In the genomic region with DNA sequence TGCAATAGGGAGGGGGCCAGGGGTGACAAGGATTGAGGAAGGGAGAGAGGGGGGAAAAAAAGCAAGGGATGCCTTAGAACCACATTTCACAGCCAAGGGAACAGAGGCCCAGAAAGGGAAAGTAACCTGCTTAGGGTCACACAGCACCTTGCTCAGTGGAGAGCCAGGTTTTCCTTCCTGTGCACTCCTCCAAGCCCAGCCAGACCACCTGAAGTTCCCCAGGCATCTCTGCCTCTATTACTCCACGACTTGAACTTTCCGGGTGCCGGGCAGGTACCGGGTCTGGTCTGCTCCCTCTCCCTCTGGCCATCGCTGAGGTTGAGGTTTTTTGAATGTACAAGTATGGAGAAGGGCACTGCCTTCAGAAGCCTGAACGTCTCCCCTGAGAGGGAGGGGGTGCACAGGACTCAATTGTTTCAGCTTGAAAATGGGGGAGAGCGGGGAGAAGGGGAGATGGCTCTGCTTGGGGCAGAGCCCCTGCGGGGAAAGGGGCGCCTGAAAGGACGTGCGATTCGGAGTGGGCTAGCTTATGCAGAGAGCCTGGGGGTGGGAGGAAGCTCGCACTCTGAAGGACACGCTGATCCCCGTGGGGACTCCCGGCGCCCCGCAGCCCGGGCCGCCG, we compare ENCODE assay signal across 8 cellular contexts. TPM values are rescaled to one million over a fixed set of nuclear protein-coding genes. Genes with fewer than 3 reads are reported as not detected.
DNase-seq lines count a peak whose midpoint lies in the region; ATAC-seq and TF ChIP-seq lines count a peak whose summit lies in the region.

No MANE protein-coding gene starts in this region.

- peak overlapping the region; percentile 100 for H3K4me3 Mint-ChIP-seq in activated CD8-positive, alpha-beta T cell treated with anti-CD3 and anti-CD28 coated beads for 36 hours

- H3K27me3 ChIP-seq in SK-N-SH (ENCODE audit: insufficient read depth) = no peaks in the 10 kb centered on the region
- no peaks in the 10 kb centered on the region for H3K27me3 ChIP-seq in iPS-18a (ENCODE audit: control insufficient read depth, insufficient read depth, low read length)

- H3K27ac Mint-ChIP-seq in activated CD8-positive, alpha-beta T cell treated with anti-CD3 and anti-CD28 coated beads for 36 hours = peak overlapping the region; percentile 99

- H3K9me3 Mint-ChIP-seq in activated CD8-positive, alpha-beta T cell treated with anti-CD3 and anti-CD28 coated beads for 36 hours = no peaks in the 10 kb centered on the region

- peak overlapping the region; percentile 73 for H2AFZ ChIP-seq in SK-N-SH (ENCODE audit: low read depth)

- TF ChIP-seq EP300 in SK-N-SH (IDR thresholded peaks at IDR 0.05; ENCODE audit: borderline replicate concordance in 1 of 2, low read depth in 1 of 2, low read length in 1 of 2) = no peak

- no peak for TF ChIP-seq CTCF in SK-N-SH (IDR thresholded peaks at IDR 0.05)
- TF ChIP-seq CTCF in activated CD8-positive, alpha-beta T cell treated with anti-CD3 and anti-CD28 coated beads for 36 hours (IDR thresholded peaks at IDR 0.05) = no peak

- H3K4me2 ChIP-seq in SK-N-SH = peak overlapping the region; percentile 87

- no peaks in the 10 kb centered on the region for H3K27me3 Mint-ChIP-seq in activated CD8-positive, alpha-beta T cell treated with anti-CD3 and anti-CD28 coated beads for 36 hours

- POLR2A ChIA-PET in SK-N-SH (lab: Yijun Ruan, JAX) = interaction anchor here (1.2 to 4.2 kb wide), 8 partner anchors 8 to 106 kb away, joined by 3 to 30 read pairs (median 10); partner anchors contain the start of genes GDPD5 and MAP6
- POLR2A ChIA-PET in activated CD8-positive, alpha-beta T cell treated with anti-CD3 and anti-CD28 coated beads for 36 hours (lab: Charles Lee) = interaction anchor here (1.0 to 5.2 kb wide), 5 partner anchors 11 to 161 kb away, joined by 3 to 34 read pairs (median 3); no protein-coding TSS in a partner anchor

- H3K4me3 ChIP-seq in SK-N-SH (ENCODE audit: low read depth in 2 of 2, low read length in 1 of 2) = peak overlapping the region; percentile 77 to 89
- H3K4me3 ChIP-seq in iPS-18a (ENCODE audit: low read length) = peak overlapping the region; percentile 90

- H3K4me1 ChIP-seq in SK-N-SH (ENCODE audit: control insufficient read depth in 1 of 2, insufficient read depth in 2 of 2, low read depth in 1 of 2, low read length in 1 of 2) (peaks cover 46 to 65% of the 10 kb centered on the region in 2 experiments), iPS-18a (ENCODE audit: control insufficient read depth, low read depth, low read length) (peaks cover 44% of the 10 kb centered on the region)

- H3K9me3 ChIP-seq in SK-N-SH (no peaks in the 10 kb centered on the region), iPS-18a (ENCODE audit: control insufficient read depth, low read depth, low read length) (no peaks in the 10 kb centered on the region)

- peaks cover 28% of the 10 kb centered on the region for H4K20me1 ChIP-seq in SK-N-SH (ENCODE audit: insufficient read depth)

- H3K27ac ChIP-seq in SK-N-SH (ENCODE audit: low read depth in 2 of 2, low read length in 1 of 2) (peak overlapping the region; percentile 92 to 98), iPS-18a (ENCODE audit: low read length) (no peak overlapping the region), temporal lobe (ENCODE audit: low read depth, low read length) (peak overlapping the region; percentile 96)

- H3K9ac ChIP-seq in SK-N-SH = peak overlapping the region; percentile 97
- peak overlapping the region; percentile 81 for H3K9ac ChIP-seq in iPS-18a (ENCODE audit: low read length)

- peaks cover 44% of the 10 kb centered on the region for H3K79me2 ChIP-seq in SK-N-SH (ENCODE audit: insufficient read depth)

- ATAC-seq in SK-N-SH treated with all-trans-retinoic acid at 6 μM for 48 hours = no peak
- ATAC-seq in activated CD8-positive, alpha-beta T cell treated with anti-CD3 and anti-CD28 coated beads for 36 hours = peak; percentile 6

- H3K36me3 ChIP-seq in SK-N-SH (replicated peaks in 1 of 2; ENCODE audit: control insufficient read depth in 1 of 2, insufficient read depth in 2 of 2, low read length in 1 of 2) (peaks cover 0 to 18% of the 10 kb centered on the region in 2 experiments), iPS-18a (ENCODE audit: control insufficient read depth, low read depth, low read length) (peaks cover 13% of the 10 kb centered on the region)

- no peak for TF ChIP-seq RAD21 in SK-N-SH (IDR thresholded peaks at IDR 0.05; ENCODE audit: low read length)

- CTCF ChIA-PET in SK-N-SH (lab: Yijun Ruan, JAX) = interaction anchor here (1.2 to 5.2 kb wide), 5 partner anchors 9 to 78 kb away, joined by 4 to 41 read pairs (median 5); no protein-coding TSS in a partner anchor
- CTCF ChIA-PET in activated CD8-positive, alpha-beta T cell treated with anti-CD3 and anti-CD28 coated beads for 36 hours (lab: Charles Lee) = interaction anchor here (1.0 to 2.9 kb wide), 9 partner anchors 13 to 421 kb away, joined by 3 to 10 read pairs (median 4); no protein-coding TSS in a partner anchor

- 31% methylated on average over 15 of the region's 21 CpGs for WGBS in SK-N-SH (ENCODE audit: low lambda C conversion rate)

- no peaks in the 10 kb centered on the region for H3K36me3 Mint-ChIP-seq in activated CD8-positive, alpha-beta T cell treated with anti-CD3 and anti-CD28 coated beads for 36 hours (ENCODE audit: low read depth)

- DNase-seq in SK-N-SH (no peak), nucleus accumbens (lab: John Stamatoyannopoulos, UW) (no peak), cortex of kidney (lab: John Stamatoyannopoulos, UW) (no peak), D341Med (ENCODE audit: low spot score) (no peak)
- no peak for DNase-seq in activated CD8-positive, alpha-beta T cell treated with anti-CD3 and anti-CD28 coated beads for 36 hours

- H3K4me1 Mint-ChIP-seq in activated CD8-positive, alpha-beta T cell treated with anti-CD3 and anti-CD28 coated beads for 36 hours (ENCODE audit: low read depth) = peaks cover 32% of the 10 kb centered on the region

- intact Hi-C loops in activated CD8-positive, alpha-beta T cell treated with anti-CD3 and anti-CD28 coated beads for 36 hours (cut with micrococcal nuclease) = no loop called here

- no peaks in the 10 kb centered on the region for H3K9me2 ChIP-seq in SK-N-SH

- H3F3A ChIP-seq in SK-N-SH (replicated peaks; ENCODE audit: insufficient read depth) = peaks cover 23% of the 10 kb centered on the region

TF ChIP-seq in SK-N-SH, 30 proteins besides CTCF, POLR2A, EP300 and RAD21:
- TF ChIP-seq RCOR1 (IDR thresholded peaks at IDR 0.05; ENCODE audit: low read length) (peak; percentile 7; the same call in 1 of the 2 replicates), JUND (IDR thresholded peaks at IDR 0.05) (no peak), POLR2AphosphoS5 (IDR thresholded peaks at IDR 0.05; ENCODE audit: low read depth, low read length) (no peak), SMC3 (IDR thresholded peaks at IDR 0.05; ENCODE audit: low read depth, low read length) (no peak), FOXM1 (IDR thresholded peaks at IDR 0.05; ENCODE audit: low read depth) (no peak)

TF ChIP-seq in SK-N-SH treated with all-trans-retinoic acid at 6 μM for 48 hours, 23 proteins besides CTCF, POLR2A, EP300 and RAD21:
- TF ChIP-seq ZFP3 (CRISPR knock-in tag; IDR thresholded peaks at IDR 0.05) = no peak
- TF ChIP-seq BACH2 (CRISPR knock-in tag; IDR thresholded peaks at IDR 0.05; ENCODE audit: borderline replicate concordance) = no peak
- no peak for TF ChIP-seq TCF4 (CRISPR knock-in tag; IDR thresholded peaks at IDR 0.05; ENCODE audit: borderline replicate concordance)
- TF ChIP-seq RARB (CRISPR knock-in tag; IDR thresholded peaks at IDR 0.05) = no peak
- no peak for TF ChIP-seq ISL1 (CRISPR knock-in tag; IDR thresholded peaks at IDR 0.05)
- no peak for TF ChIP-seq ZC3H10 (CRISPR knock-in tag; IDR thresholded peaks at IDR 0.05)
- no peak for TF ChIP-seq SNAI2 (CRISPR knock-in tag; IDR thresholded peaks at IDR 0.05)
- TF ChIP-seq PPARA (CRISPR knock-in tag; IDR thresholded peaks at IDR 0.05; ENCODE audit: borderline replicate concordance) = no peak

RNA-seq across cellular contexts. Expression of gene SERPINH1, which starts 0.5 kb away (rescaled TPM):
- polyA plus RNA-seq in SK-N-SH (2012; rRNA removed) = 221 and 293 TPM in 2 replicates
- 145 and 210 TPM in 2 replicates for polyA plus RNA-seq in SK-N-SH (2012; cell fraction: cytosol; rRNA removed)
- 282 and 307 TPM in 2 replicates for polyA plus RNA-seq in SK-N-SH (2012; cell fraction: nucleus; rRNA removed)
- 10 to 100 TPM; 15.7 to 17.7 TPM for total RNA-seq in activated CD8-positive, alpha-beta T cell treated with anti-CD3 and anti-CD28 coated beads for 36 hours
- 27.8 TPM for total RNA-seq in temporal lobe

RNA-seq across cellular contexts. Expression of gene GDPD5, which starts 35.8 kb away (rescaled TPM):
- polyA plus RNA-seq in SK-N-SH (2012; rRNA removed) = 1.6 and 2.2 TPM in 2 replicates
- 0.55 and 0.97 TPM in 2 replicates for polyA plus RNA-seq in SK-N-SH (2012; cell fraction: cytosol; rRNA removed)
- polyA plus RNA-seq in SK-N-SH (2012; cell fraction: nucleus; rRNA removed) = 5.5 and 7.6 TPM in 2 replicates
- 10 to 100 TPM in 1 of 2 experiments, 1 to 10 TPM in 1; 7.8 to 11.0 TPM for total RNA-seq in activated CD8-positive, alpha-beta T cell treated with anti-CD3 and anti-CD28 coated beads for 36 hours
- 9.6 TPM for total RNA-seq in temporal lobe
